In the genomic region with DNA sequence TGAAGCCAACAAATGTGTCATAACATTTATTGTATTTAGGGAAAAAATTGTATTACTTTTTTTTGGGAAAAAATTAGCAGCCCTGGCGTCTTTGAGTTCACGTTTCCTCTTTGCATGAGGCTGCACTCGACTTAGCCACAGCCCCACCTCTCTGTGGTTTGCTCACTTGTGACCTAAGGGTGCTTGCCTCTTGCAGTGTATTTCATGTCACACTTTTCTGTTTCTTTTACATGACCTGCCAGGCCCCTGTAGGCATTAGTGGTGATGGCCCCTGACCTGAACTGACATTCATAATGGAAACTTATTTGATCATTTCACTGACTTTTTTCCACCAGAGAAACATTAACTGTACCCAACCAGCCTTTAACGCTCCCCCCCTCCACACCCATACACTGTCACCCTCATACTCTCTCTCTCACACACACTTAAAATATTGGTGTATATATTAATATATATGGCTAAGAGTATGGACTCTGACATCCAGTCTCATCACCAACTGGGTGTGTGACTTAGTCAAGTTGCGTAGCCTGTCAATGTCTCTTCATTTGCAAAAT, we compare ENCODE assay signal across 9 cellular contexts.
A peak's percentile ranks its signal among the peaks of the same experiment; 100 is the strongest.
DNase-seq lines count a peak whose midpoint lies in the region; TF ChIP-seq lines count a peak whose summit lies in the region.
"Had no signal": no experiment of that assay in that cellular context is flagged by ENCODE, and none has a peak within 500 bp of the region (broad histone marks: within the 10 kb centered on the region; RNA-seq: fewer than 3 reads in every experiment).

No MANE protein-coding gene starts in this region.

- no peaks in the 10 kb centered on the region for H3K36me3 ChIP-seq in osteoblast (ENCODE audit: insufficient read depth, low read length)

- H3K4me2 ChIP-seq in osteoblast (ENCODE audit: insufficient read depth, low read length) = no peak overlapping the region

- H3K4me3 ChIP-seq in HL-60 (replicated peaks; ENCODE audit: insufficient read depth, low read length) = no peak overlapping the region
- H3K4me3 ChIP-seq in osteoblast (ENCODE audit: insufficient read depth, low read length) = no peak overlapping the region
- H3K4me3 ChIP-seq: SK-N-MC had no signal

- H3K27me3 ChIP-seq in HL-60 (ENCODE audit: insufficient read depth, poor library complexity, severe bottlenecking) = no peaks in the 10 kb centered on the region
- H3K27me3 ChIP-seq in osteoblast (ENCODE audit: insufficient read depth, low read length) = peaks cover 37% of the 10 kb centered on the region

- H2AFZ ChIP-seq in osteoblast (ENCODE audit: low read length) = no peak overlapping the region

- no peak overlapping the region for H3K27ac ChIP-seq in HL-60 (replicated peaks)
- no peak overlapping the region for H3K27ac ChIP-seq in osteoblast (ENCODE audit: low read depth, low read length)
- H3K27ac ChIP-seq: SK-N-MC had no signal

- H3K4me1 ChIP-seq in osteoblast (ENCODE audit: insufficient read depth, low read length) = peaks cover 4% of the 10 kb centered on the region

- no peaks in the 10 kb centered on the region for H4K20me1 ChIP-seq in osteoblast (ENCODE audit: insufficient read depth, low read length)

- H3K79me2 ChIP-seq in osteoblast (ENCODE audit: insufficient read depth, low read length) = no peaks in the 10 kb centered on the region

- H3K9me3 ChIP-seq in osteoblast (ENCODE audit: low read depth, low read length) = no peaks in the 10 kb centered on the region

- TF ChIP-seq CTCF in HL-60 (IDR thresholded peaks at IDR 0.05; ENCODE audit: insufficient read depth, low read length) = no peak
- TF ChIP-seq CTCF in osteoblast (IDR thresholded peaks at IDR 0.05; ENCODE audit: extremely low read depth, low read depth, low read length) = no peak

- DNase-seq in activated gamma-delta T cell treated with Interleukin-2 at 50 U/mL for 16 hours (peak; percentile 61), activated gamma-delta T cell (lab: John Stamatoyannopoulos, UW) (no peak), HL-60 (ENCODE audit: low read depth in 1 of 2, low spot score in 1 of 2) (peak; percentile 26 to 78), activated T-cell treated with anti-CD3 and anti-CD28 coated beads for 1 hour (ENCODE audit: low read depth) (peak; percentile 52), osteoblast (ENCODE audit: insufficient read length, low spot score, missing footprints) (no peak), NCI-H1048 (lab: John Stamatoyannopoulos, UW) (no peak), NCI-H1092 (lab: John Stamatoyannopoulos, UW) (no peak)
- peak; percentile 70 for DNase-seq in stimulated activated CD4-positive, alpha-beta T cell treated with anti-CD3 and anti-CD28 coated beads, Interleukin-4, amount 100 ng/mL, for 24 hours

Comparison
In these comparisons a context has a peak if more than half of its experiments do, and no peak if none do; other contexts are left out.
1. DNase-seq: peak in activated gamma-delta T cell treated with Interleukin-2 at 50 U/mL for 16 hours (single experiment), HL-60 (2 of 2), activated T-cell treated with anti-CD3 and anti-CD28 coated beads for 1 hour (single experiment) and stimulated activated CD4-positive, alpha-beta T cell treated with anti-CD3 and anti-CD28 coated beads, Interleukin-4, amount 100 ng/mL, for 24 hours (single experiment); none in activated gamma-delta T cell (single experiment), osteoblast (single experiment), NCI-H1048 (single experiment) and NCI-H1092 (single experiment).